ENCODE assay signal across 1 cellular context in the genomic region with DNA sequence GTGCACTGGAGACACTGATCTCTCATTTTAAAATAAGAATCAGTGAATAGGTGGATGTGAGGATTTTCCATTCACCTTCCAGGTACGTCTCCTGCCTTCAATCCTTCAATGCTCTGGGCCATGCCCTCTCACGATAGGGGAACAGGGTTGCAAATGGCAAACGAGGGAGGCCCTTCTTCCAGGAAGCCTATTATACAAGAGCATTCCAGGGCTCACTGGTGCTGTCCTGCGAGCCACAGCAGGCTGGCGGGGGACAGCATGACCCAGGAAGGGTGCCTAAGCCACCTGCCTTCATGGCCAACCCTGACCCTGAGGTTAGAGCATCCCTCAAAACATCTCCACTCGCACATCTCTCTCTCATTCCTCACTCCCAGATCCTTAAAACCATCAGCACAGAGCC.
TF ChIP-seq lines count a peak whose summit lies in the region.

No MANE protein-coding gene starts in this region.

TF ChIP-seq in K562, 482 proteins besides CTCF, POLR2A, EP300 and RAD21:
- TF ChIP-seq XRCC4 (IDR thresholded peaks at IDR 0.05; ENCODE audit: extremely low read depth, insufficient read depth, insufficient read length) (no peak), HSF4 (CRISPR knock-in tag; IDR thresholded peaks at IDR 0.05; ENCODE audit: borderline replicate concordance) (no peak), CBX5 (IDR thresholded peaks at IDR 0.05; ENCODE audit: borderline replicate concordance, low read depth) (no peak), CHCHD3 (CRISPR knock-in tag; IDR thresholded peaks at IDR 0.05) (no peak), CBFB (CRISPR knock-in tag; IDR thresholded peaks at IDR 0.05) (no peak)
- TF ChIP-seq, protein P1, sequence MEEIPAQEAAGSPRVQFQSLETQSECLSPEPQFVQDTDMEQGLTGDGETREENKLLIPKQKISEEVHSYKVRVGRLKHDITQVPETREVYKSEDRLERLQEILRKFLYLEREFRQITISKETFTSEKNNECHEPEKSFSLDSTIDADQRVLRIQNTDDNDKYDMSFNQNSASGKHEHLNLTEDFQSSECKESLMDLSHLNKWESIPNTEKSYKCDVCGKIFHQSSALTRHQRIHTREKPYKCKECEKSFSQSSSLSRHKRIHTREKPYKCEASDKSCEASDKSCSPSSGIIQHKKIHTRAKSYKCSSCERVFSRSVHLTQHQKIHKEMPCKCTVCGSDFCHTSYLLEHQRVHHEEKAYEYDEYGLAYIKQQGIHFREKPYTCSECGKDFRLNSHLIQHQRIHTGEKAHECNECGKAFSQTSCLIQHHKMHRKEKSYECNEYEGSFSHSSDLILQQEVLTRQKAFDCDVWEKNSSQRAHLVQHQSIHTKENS (CRISPR knock-in tag; IDR thresholded peaks at IDR 0.05): no peak
- TF ChIP-seq, protein P2, sequence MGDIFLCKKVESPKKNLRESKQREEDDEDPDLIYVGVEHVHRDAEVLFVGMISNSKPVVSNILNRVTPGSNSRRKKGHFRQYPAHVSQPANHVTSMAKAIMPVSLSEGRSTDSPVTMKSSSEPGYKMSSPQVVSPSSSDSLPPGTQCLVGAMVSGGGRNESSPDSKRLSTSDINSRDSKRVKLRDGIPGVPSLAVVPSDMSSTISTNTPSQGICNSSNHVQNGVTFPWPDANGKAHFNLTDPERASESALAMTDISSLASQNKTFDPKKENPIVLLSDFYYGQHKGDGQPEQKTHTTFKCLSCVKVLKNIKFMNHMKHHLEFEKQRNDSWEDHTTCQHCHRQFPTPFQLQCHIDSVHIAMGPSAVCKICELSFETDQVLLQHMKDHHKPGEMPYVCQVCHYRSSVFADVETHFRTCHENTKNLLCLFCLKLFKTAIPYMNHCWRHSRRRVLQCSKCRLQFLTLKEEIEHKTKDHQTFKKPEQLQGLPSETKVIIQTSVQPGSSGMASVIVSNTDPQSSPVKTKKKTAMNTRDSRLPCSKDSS (IDR thresholded peaks at IDR 0.05; ENCODE audit: low read depth, partially characterized antibody): no peak
